36 cellular contexts compared by ENCODE assay signal in the genomic region with DNA sequence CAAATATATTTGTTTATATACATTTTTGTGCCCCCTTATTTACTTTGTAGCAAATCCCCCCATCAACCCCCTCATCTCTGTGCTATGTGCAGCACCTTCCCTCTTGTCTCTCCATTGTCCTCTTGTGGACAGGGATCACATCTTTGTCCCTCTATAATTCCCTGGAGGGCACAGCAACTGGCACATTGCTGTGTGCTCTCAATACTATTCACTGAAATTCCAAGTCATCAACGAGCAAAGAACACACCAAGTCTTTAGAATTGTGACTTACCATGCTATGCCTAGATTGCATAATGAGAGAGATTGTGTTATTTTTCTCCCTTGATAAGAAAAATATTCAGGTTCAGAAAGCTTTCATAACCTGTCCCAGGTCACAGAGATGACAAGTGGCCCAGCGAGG. TPM values are rescaled to one million over a fixed set of nuclear protein-coding genes. Genes with fewer than 3 reads are reported as not detected.
"Had no signal": no experiment of that assay in that cellular context is flagged by ENCODE, and none has a peak within 500 bp of the region (broad histone marks: within the 10 kb centered on the region; RNA-seq: fewer than 3 reads in every experiment).

No MANE protein-coding gene starts in this region.

- ATAC-seq: activated CD8-positive, alpha-beta memory T cell treated with anti-CD3 and anti-CD28 coated beads, Interleukin-2, amount 10 ng/mL, durations not matched to agents 7 days and 5 days; activated naive CD8-positive, alpha-beta T cell treated with anti-CD3 and anti-CD28 coated beads, Interleukin-2, amount 50 U/mL, for 24 hours; body of pancreas; Right ventricle myocardium inferior had no signal

- H3K27ac Mint-ChIP-seq: activated CD4-positive, alpha-beta memory T cell treated with anti-CD3 and anti-CD28 coated beads, Interleukin-2, amount 10 ng/mL, durations not matched to agents 7 days and 5 days; activated CD8-positive, alpha-beta memory T cell treated with anti-CD3 and anti-CD28 coated beads, Interleukin-2, amount 10 ng/mL, durations not matched to agents 7 days and 5 days; activated naive CD4-positive, alpha-beta T cell treated with anti-CD3 and anti-CD28 coated beads, Interleukin-2, amount 10 ng/mL, durations not matched to agents 7 days and 5 days; activated naive CD8-positive, alpha-beta T cell; activated naive CD8-positive, alpha-beta T cell treated with anti-CD3 and anti-CD28 coated beads, Interleukin-2, amount 50 U/mL, for 24 hours; IgD-negative memory B cell had no signal

- H3K27me3 ChIP-seq: body of pancreas, breast epithelium had no signal

- H3K9me3 Mint-ChIP-seq: activated CD4-positive, alpha-beta memory T cell treated with anti-CD3 and anti-CD28 coated beads, Interleukin-2, amount 10 ng/mL, durations not matched to agents 7 days and 5 days; activated naive CD4-positive, alpha-beta T cell treated with anti-CD3 and anti-CD28 coated beads, Interleukin-2, amount 10 ng/mL, durations not matched to agents 7 days and 5 days; activated naive CD8-positive, alpha-beta T cell treated with anti-CD3 and anti-CD28 coated beads, Interleukin-2, amount 50 U/mL, for 24 hours had no signal

- FAIRE-seq: astrocyte, RCC 7860 had no signal

- H3K4me2 ChIP-seq: PC-9 had no signal

- H3K36me3 Mint-ChIP-seq: activated CD8-positive, alpha-beta memory T cell treated with anti-CD3 and anti-CD28 coated beads, Interleukin-2, amount 10 ng/mL, durations not matched to agents 7 days and 5 days; activated naive CD4-positive, alpha-beta T cell treated with anti-CD3 and anti-CD28 coated beads, Interleukin-2, amount 10 ng/mL, durations not matched to agents 7 days and 5 days; activated naive CD8-positive, alpha-beta T cell; IgD-negative memory B cell had no signal

- H3K36me3 ChIP-seq: breast epithelium had no signal

- H3K4me1 ChIP-seq: body of pancreas, breast epithelium had no signal

- H3K27ac ChIP-seq: body of pancreas, breast epithelium, PC-9, RWPE1, VCaP had no signal

- H3K4me3 ChIP-seq: body of pancreas, breast epithelium, PC-9 had no signal

- H3K4me1 Mint-ChIP-seq: activated CD4-positive, alpha-beta memory T cell treated with anti-CD3 and anti-CD28 coated beads, Interleukin-2, amount 10 ng/mL, durations not matched to agents 7 days and 5 days; activated CD8-positive, alpha-beta memory T cell treated with anti-CD3 and anti-CD28 coated beads, Interleukin-2, amount 10 ng/mL, durations not matched to agents 7 days and 5 days; activated naive CD4-positive, alpha-beta T cell treated with anti-CD3 and anti-CD28 coated beads, Interleukin-2, amount 10 ng/mL, durations not matched to agents 7 days and 5 days; activated naive CD8-positive, alpha-beta T cell treated with anti-CD3 and anti-CD28 coated beads, Interleukin-2, amount 50 U/mL, for 24 hours had no signal

- DNase-seq: activated CD4-positive, alpha-beta memory T cell treated with anti-CD3 and anti-CD28 coated beads, Interleukin-2, amount 10 ng/mL, durations not matched to agents 7 days and 5 days; activated CD4-positive, alpha-beta T cell treated with anti-CD3 and anti-CD28 coated beads for 1 hour; activated CD4-positive, alpha-beta T cell treated with anti-CD3 and anti-CD28 coated beads for 48 hours; activated CD4-positive, CD25-positive, alpha-beta regulatory T cell; activated CD8-positive, alpha-beta memory T cell treated with anti-CD3 and anti-CD28 coated beads for 24 hours; activated CD8-positive, alpha-beta memory T cell treated with anti-CD3 and anti-CD28 coated beads, Interleukin-2, amount 10 ng/mL, durations not matched to agents 7 days and 5 days; activated CD8-positive, alpha-beta memory T cell treated with anti-CD3 and anti-CD28 coated beads, Interleukin-2, amount 50 U/mL, for 48 hours; activated effector memory CD4-positive, alpha-beta T cell treated with Interleukin-2 at 50 U/mL for 16 hours; activated naive CD4-positive, alpha-beta T cell treated with anti-CD3 and anti-CD28 coated beads, Interleukin-2, amount 10 ng/mL, durations not matched to agents 7 days and 5 days; activated naive CD8-positive, alpha-beta T cell treated with anti-CD3 and anti-CD28 coated beads, Interleukin-2, amount 50 U/mL, for 24 hours; activated T-cell treated with anti-CD3 and anti-CD28 coated beads, Interleukin-2, amount 50 U/mL, for 48 hours; amniotic stem cell; body of pancreas; Karpas-422; KBM-7; NCI-H1105; NCI-H1417 treated with DMSO at 0.1 percent for 48 hours; NCI-H2029; NCI-H345; NCI-H524 treated with DMSO at 0.1 percent for 48 hours; PC-9; SIG-M5; SW 1271; T-helper 1 cell; T-helper 2 cell; T-helper 9 cell had no signal

- H3K9me3 ChIP-seq: body of pancreas, breast epithelium had no signal

- H2AFZ ChIP-seq: PC-9 had no signal

- H3K4me3 Mint-ChIP-seq: activated CD4-positive, alpha-beta memory T cell treated with anti-CD3 and anti-CD28 coated beads, Interleukin-2, amount 10 ng/mL, durations not matched to agents 7 days and 5 days; activated CD8-positive, alpha-beta memory T cell treated with anti-CD3 and anti-CD28 coated beads, Interleukin-2, amount 10 ng/mL, durations not matched to agents 7 days and 5 days; activated naive CD4-positive, alpha-beta T cell treated with anti-CD3 and anti-CD28 coated beads, Interleukin-2, amount 10 ng/mL, durations not matched to agents 7 days and 5 days; activated naive CD8-positive, alpha-beta T cell; activated naive CD8-positive, alpha-beta T cell treated with anti-CD3 and anti-CD28 coated beads, Interleukin-2, amount 50 U/mL, for 24 hours; IgD-negative memory B cell had no signal

RNA-seq across cellular contexts. Expression of gene ACAN, which starts 54.6 kb away (rescaled TPM):
- total RNA-seq: activated CD4-positive, alpha-beta memory T cell treated with anti-CD3 and anti-CD28 coated beads, Interleukin-2, amount 10 ng/mL, durations not matched to agents 7 days and 5 days; activated CD8-positive, alpha-beta memory T cell treated with anti-CD3 and anti-CD28 coated beads, Interleukin-2, amount 10 ng/mL, durations not matched to agents 7 days and 5 days; MCF 10A; NCI-H460; PC-9; Right ventricle myocardium inferior had no signal
- polyA plus RNA-seq: IgD-negative memory B cell had no signal
